In genomic region chr11:77412814-77413213, GRCh38 we compare ENCODE assay signal across 18 cellular contexts.
DNase-seq lines count a peak whose midpoint lies in the region; ATAC-seq and TF ChIP-seq lines count a peak whose summit lies in the region.
"Had no signal": no experiment of that assay in that cellular context is flagged by ENCODE, and none has a peak within 500 bp of the region (broad histone marks: within the 10 kb centered on the region; RNA-seq: fewer than 3 reads in every experiment).

No MANE protein-coding gene starts in this region.

- no peaks in the 10 kb centered on the region for H3K36me3 ChIP-seq in CD4-positive, alpha-beta memory T cell (ENCODE audit: insufficient read depth, low read length)
- H3K36me3 ChIP-seq: BE2C, colonic mucosa, right atrium auricular region had no signal

- peaks cover 34% of the 10 kb centered on the region; the same call in 1 of the 2 replicates for H3K79me2 ChIP-seq in H9 (ENCODE audit: insufficient read depth, low read length)

- no peak overlapping the region for H2BK20ac ChIP-seq in H9 (ENCODE audit: low read depth, low read length, poor library complexity, severe bottlenecking)

- H3K27me3 Mint-ChIP-seq in CD4-positive, alpha-beta memory T cell, result no peaks in the 10 kb centered on the region
- no peaks in the 10 kb centered on the region for H3K27me3 Mint-ChIP-seq in H9 (ENCODE audit: low read depth)
- H3K27me3 Mint-ChIP-seq in activated naive CD8-positive, alpha-beta T cell, result no peaks in the 10 kb centered on the region
- no peaks in the 10 kb centered on the region for H3K27me3 Mint-ChIP-seq in mesothelial cell of epicardium (ENCODE audit: low read depth)

- H3K4me2 ChIP-seq in H9 (ENCODE audit: insufficient read depth, insufficient read length, low read length), result peak overlapping the region; percentile 90

- no peaks in the 10 kb centered on the region for H4K20me1 ChIP-seq in H9 (ENCODE audit: control insufficient read depth, insufficient read depth, insufficient read length)

- CTCF ChIA-PET in CD4-positive, alpha-beta memory T cell (lab: Charles Lee; ENCODE audit: partially characterized antibody), result interaction anchor here (1.1 kb wide), 1 partner anchor 61 kb away, joined by 3 read pairs; the partner anchor contains the start of gene PAK1

- H3K9me3 ChIP-seq in CD4-positive, alpha-beta memory T cell (ENCODE audit: control insufficient read depth in 1 of 2, low read length in 2 of 2), result no peaks in the 10 kb centered on the region
- no peaks in the 10 kb centered on the region for H3K9me3 ChIP-seq in H9 (ENCODE audit: control insufficient read depth, low read depth, low read length)
- H3K9me3 ChIP-seq: BE2C, colonic mucosa, right atrium auricular region had no signal

- H3K79me1 ChIP-seq in H9 (ENCODE audit: insufficient read depth, low read depth, low read length, poor library complexity, severe bottlenecking), result no peaks in the 10 kb centered on the region

- no peak for DNase-seq in CD4-positive, alpha-beta memory T cell
- no peak for DNase-seq in H9
- DNase-seq in mesothelial cell of epicardium (ENCODE audit: low spot score in 2 of 2, unreplicated experiment in 2 of 2), result no peak
- DNase-seq in COLO668 (lab: John Stamatoyannopoulos, UW; ENCODE audit: unreplicated experiment), result no peak
- DNase-seq: aorta; BE2C; colonic mucosa; EL; hippocampal formation; NK-92 treated with Interleukin-12 subunit alpha and Interleukin-12 subunit beta, amount 100 ng/mL, for 24 hours; SIG-M5; stimulated activated CD4-positive, alpha-beta T cell treated with anti-CD3 and anti-CD28 coated beads, Interleukin-2, amount 100 ng/mL, for 48 hours; trophoblast cell had no signal

- no peaks in the 10 kb centered on the region for H3K36me3 Mint-ChIP-seq in CD4-positive, alpha-beta memory T cell
- H3K36me3 Mint-ChIP-seq in H9 (ENCODE audit: insufficient read depth in 1 of 3, low read depth in 3 of 3), result no peaks in the 10 kb centered on the region; a peak in 2 of 7 replicates
- peaks cover 6% of the 10 kb centered on the region for H3K36me3 Mint-ChIP-seq in activated naive CD8-positive, alpha-beta T cell
- no peaks in the 10 kb centered on the region for H3K36me3 Mint-ChIP-seq in mesothelial cell of epicardium

- H3T11ph ChIP-seq in H9 (ENCODE audit: low read length), result no peak overlapping the region

- no CpG with 5 or more reads among the region's 5 CpGs for whole genome bisulfite sequencing in H9 (ENCODE audit: extremely low coverage, insufficient read length, low lambda C conversion rate)

- no peak overlapping the region for H3K4ac ChIP-seq in H9 (ENCODE audit: low read depth, low read length)

- no peak overlapping the region for H2BK120ac ChIP-seq in H9 (ENCODE audit: low read depth, low read length, poor library complexity, severe bottlenecking)

- H2AFZ ChIP-seq in H9 (ENCODE audit: low read length), result no peak overlapping the region

- H4K5ac ChIP-seq in H9 (ENCODE audit: insufficient read length, low read depth, low read length), result no peak overlapping the region

- no peak overlapping the region for H3K14ac ChIP-seq in H9 (ENCODE audit: insufficient read depth, low read length)

- H3K9me3 Mint-ChIP-seq in CD4-positive, alpha-beta memory T cell, result peaks cover 0 to 2% (median 0%) of the 10 kb centered on the region in 8 donors
- H3K9me3 Mint-ChIP-seq in H9 (no peaks in the 10 kb centered on the region), mesothelial cell of epicardium (no peaks in the 10 kb centered on the region)
- H3K9me3 Mint-ChIP-seq in activated naive CD8-positive, alpha-beta T cell (ENCODE audit: low read depth), result no peaks in the 10 kb centered on the region

- POLR2A ChIA-PET in CD4-positive, alpha-beta memory T cell (lab: Charles Lee; ENCODE audit: partially characterized antibody), result interaction anchor here (1.1 to 1.8 kb wide), 2 partner anchors 14 to 62 kb away, joined by 4 read pairs; partner anchors contain the start of gene PAK1

- no peak overlapping the region for H2AK5ac ChIP-seq in H9 (ENCODE audit: insufficient read length, low read length)

- H2BK15ac ChIP-seq in H9 (ENCODE audit: low read depth, low read length), result no peak overlapping the region

- H3K27me3 ChIP-seq in CD4-positive, alpha-beta memory T cell (ENCODE audit: insufficient read depth, low read length), result no peaks in the 10 kb centered on the region
- H3K27me3 ChIP-seq in H9 (ENCODE audit: insufficient read depth, low read length), result no peaks in the 10 kb centered on the region
- H3K27me3 ChIP-seq: BE2C, colonic mucosa, right atrium auricular region had no signal

- H3K4me1 Mint-ChIP-seq in CD4-positive, alpha-beta memory T cell, result peaks cover 23 to 33% (median 29%) of the 10 kb centered on the region in 4 donors
- peaks cover 54 to 56% of the 10 kb centered on the region in 2 experiments for H3K4me1 Mint-ChIP-seq in H9
- peaks cover 43% of the 10 kb centered on the region for H3K4me1 Mint-ChIP-seq in activated naive CD8-positive, alpha-beta T cell (ENCODE audit: low read depth)
- peaks cover 30% of the 10 kb centered on the region for H3K4me1 Mint-ChIP-seq in mesothelial cell of epicardium

- H2BK12ac ChIP-seq in H9 (ENCODE audit: insufficient read length, low read depth, low read length), result no peak overlapping the region

- H3K27ac ChIP-seq in CD4-positive, alpha-beta memory T cell (ENCODE audit: low read depth, low read length), result no peak overlapping the region
- H3K27ac ChIP-seq in H9 (ENCODE audit: insufficient read length, low read depth, low read length), result no peak overlapping the region

- no peak overlapping the region for H2BK5ac ChIP-seq in H9 (ENCODE audit: insufficient read length, low read length)

- H3K27ac Mint-ChIP-seq in CD4-positive, alpha-beta memory T cell, result peak overlapping the region in 5 of 7 donors; percentile 3 to 91 (median 55)
- H3K27ac Mint-ChIP-seq in H9, result peak overlapping the region; percentile 4 to 70 (median 9); a peak in 5 of 7 replicates
- H3K27ac Mint-ChIP-seq in activated naive CD8-positive, alpha-beta T cell, result peak overlapping the region; percentile 54
- H3K27ac Mint-ChIP-seq in mesothelial cell of epicardium, result no peak overlapping the region

- H3K9ac ChIP-seq in H9 (ENCODE audit: extremely low read depth, insufficient read length, low read length), result no peak overlapping the region

- intact Hi-C loops in CD4-positive, alpha-beta memory T cell (cut with micrococcal nuclease), result no loop called here

- H3K4me3 Mint-ChIP-seq in CD4-positive, alpha-beta memory T cell, result peak overlapping the region in 6 of 8 donors; percentile 40 to 57 (median 48)
- H3K4me3 Mint-ChIP-seq in H9 (peak overlapping the region in 1 of 2 experiments; percentile 91; a peak in 4 of 5 replicates), mesothelial cell of epicardium (peak overlapping the region; percentile 12)
- H3K4me3 Mint-ChIP-seq in activated naive CD8-positive, alpha-beta T cell, result peak overlapping the region; percentile 61

- no peak overlapping the region for H3K56ac ChIP-seq in H9 (ENCODE audit: insufficient read length, low read depth, low read length)

- H3K4me3 ChIP-seq in CD4-positive, alpha-beta memory T cell (ENCODE audit: low read length in 2 of 2), result no peak overlapping the region

- H4K8ac ChIP-seq in H9 (replicated peaks; ENCODE audit: insufficient read length, low read depth, low read length), result no peak overlapping the region

- H3K18ac ChIP-seq in H9 (ENCODE audit: insufficient read length, low read depth, low read length), result no peak overlapping the region

- no peak overlapping the region for H4K91ac ChIP-seq in H9 (ENCODE audit: insufficient read length, low read depth, low read length)

- peaks cover 19% of the 10 kb centered on the region for H3K4me1 ChIP-seq in CD4-positive, alpha-beta memory T cell (ENCODE audit: insufficient read depth, low read length)
- peaks cover 12% of the 10 kb centered on the region for H3K4me1 ChIP-seq in H9 (ENCODE audit: insufficient read depth, low read length)

- no peak overlapping the region for H3K23ac ChIP-seq in H9 (ENCODE audit: insufficient read length, low read depth, low read length)

- no peak for ATAC-seq in GM21381 (IDR thresholded peaks at IDR 0.05; ENCODE audit: unreplicated experiment)
- no peak for ATAC-seq in HG02938 (IDR thresholded peaks at IDR 0.05; ENCODE audit: unreplicated experiment)
- ATAC-seq in GM18511 (IDR thresholded peaks at IDR 0.05; ENCODE audit: unreplicated experiment), result no peak

- peaks cover 11% of the 10 kb centered on the region for H3K23me2 ChIP-seq in H9 (ENCODE audit: insufficient read length, low read depth, low read length, poor library complexity, severe bottlenecking)

- TF ChIP-seq CTCF in H9 (conservative IDR thresholded peaks at IDR 0.05), result no peak
- no peak for TF ChIP-seq CTCF in mesothelial cell of epicardium (IDR thresholded peaks at IDR 0.05; ENCODE audit: unreplicated experiment)
